11 cellular contexts compared by ENCODE assay signal in the genomic region with DNA sequence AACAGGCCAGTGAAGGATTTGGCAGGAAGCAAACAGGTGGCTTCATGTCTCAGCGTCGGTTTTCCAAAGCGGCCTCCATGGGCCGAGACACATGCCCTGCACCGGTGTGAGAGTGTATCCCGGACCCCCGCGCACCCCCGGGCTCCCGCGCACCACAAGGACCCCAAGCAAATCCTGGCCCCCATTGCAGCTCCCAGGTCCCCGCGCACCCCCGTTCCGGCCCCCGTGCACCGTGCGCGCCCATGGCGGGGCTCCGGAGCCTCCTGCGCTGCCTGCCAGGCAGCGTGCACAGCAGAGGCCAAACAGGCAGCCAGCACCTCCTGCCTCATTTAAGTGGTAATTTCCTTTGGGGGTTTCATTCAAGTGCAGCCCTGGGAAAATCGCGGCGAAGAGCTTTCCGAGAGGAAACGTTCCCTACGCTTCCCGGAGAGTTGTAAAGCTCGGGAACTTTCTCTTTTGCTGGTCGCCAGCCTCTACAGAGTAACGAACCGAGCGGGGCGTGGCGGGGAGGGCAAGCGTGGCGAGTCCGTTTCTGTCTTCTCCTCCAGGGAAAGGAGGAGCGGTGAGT.
DNase-seq lines count a peak whose midpoint lies in the region; ATAC-seq and TF ChIP-seq lines count a peak whose summit lies in the region.
"Had no signal": no experiment of that assay in that cellular context is flagged by ENCODE, and none has a peak within 500 bp of the region (broad histone marks: within the 10 kb centered on the region; RNA-seq: fewer than 3 reads in every experiment).

No MANE protein-coding gene starts in this region.

- peak; percentile 24 for TF ChIP-seq CTCF in endodermal cell (conservative IDR thresholded peaks at IDR 0.05)

- ATAC-seq in HG03432 (IDR thresholded peaks at IDR 0.05; ENCODE audit: unreplicated experiment): no peak
- ATAC-seq in HG03565 (IDR thresholded peaks at IDR 0.05; ENCODE audit: unreplicated experiment): no peak

- no peaks in the 10 kb centered on the region for H3K9me3 Mint-ChIP-seq in activated CD4-positive, alpha-beta T cell treated with anti-CD3 and anti-CD28 coated beads, Interleukin-2, amount 10 ng/mL, durations not matched to agents 7 days and 5 days
- H3K9me3 Mint-ChIP-seq in endodermal cell: no peaks in the 10 kb centered on the region
- H3K9me3 Mint-ChIP-seq: IgD-negative memory B cell had no signal

- H3K36me3 ChIP-seq in endodermal cell (ENCODE audit: control insufficient read depth, insufficient read depth, low read length) (no peaks in the 10 kb centered on the region), thymus (ENCODE audit: control insufficient read depth, insufficient read depth) (no peaks in the 10 kb centered on the region)

- WGBS in endodermal cell (ENCODE audit: insufficient coverage in 1 of 2, insufficient read length in 1 of 2), 2 experiments: 47 to 75% methylated on average over 11 to 41 of the region's 41 CpGs
- WGBS in thymus: 15% methylated on average over 41 of the region's 41 CpGs

- H3K27ac ChIP-seq in endodermal cell (ENCODE audit: low read depth, low read length): no peak overlapping the region
- no peak overlapping the region for H3K27ac ChIP-seq in thymus (ENCODE audit: low read depth)
- H3K27ac ChIP-seq: C4-2B had no signal

- H3K4me3 Mint-ChIP-seq in activated CD4-positive, alpha-beta T cell treated with anti-CD3 and anti-CD28 coated beads, Interleukin-2, amount 10 ng/mL, durations not matched to agents 7 days and 5 days: peak overlapping the region; percentile 53
- peak overlapping the region; percentile 59 for H3K4me3 Mint-ChIP-seq in endodermal cell

- H3K4me1 Mint-ChIP-seq in activated CD4-positive, alpha-beta T cell treated with anti-CD3 and anti-CD28 coated beads, Interleukin-2, amount 10 ng/mL, durations not matched to agents 7 days and 5 days: peaks cover 13% of the 10 kb centered on the region
- H3K4me1 Mint-ChIP-seq in endodermal cell: peaks cover 10% of the 10 kb centered on the region

- peaks cover 4% of the 10 kb centered on the region for H3K27me3 Mint-ChIP-seq in activated CD4-positive, alpha-beta T cell treated with anti-CD3 and anti-CD28 coated beads, Interleukin-2, amount 10 ng/mL, durations not matched to agents 7 days and 5 days
- peaks cover 38% of the 10 kb centered on the region for H3K27me3 Mint-ChIP-seq in endodermal cell (ENCODE audit: insufficient read depth)

- no peak for DNase-seq in activated CD4-positive, alpha-beta T cell treated with anti-CD3 and anti-CD28 coated beads, Interleukin-2, amount 10 ng/mL, durations not matched to agents 7 days and 5 days
- DNase-seq in activated CD4-positive, alpha-beta T cell treated with anti-CD3 and anti-CD28 coated beads, Interleukin-2, amount 50 U/mL, for 1 hour: no peak
- DNase-seq in endodermal cell (peak; percentile 81), lung microvascular endothelial cell (ENCODE audit: low read depth in 2 of 2) (peak; percentile 61 to 74), cerebellum (ENCODE audit: low spot score) (no peak)
- DNase-seq: activated gamma-delta T cell treated with Interleukin-2 at 50 U/mL for 16 hours had no signal

- H3K9me3 ChIP-seq in endodermal cell (ENCODE audit: control insufficient read depth, low read length): no peaks in the 10 kb centered on the region
- no peaks in the 10 kb centered on the region for H3K9me3 ChIP-seq in thymus (ENCODE audit: control insufficient read depth)

- POLR2A ChIA-PET in activated CD4-positive, alpha-beta T cell treated with anti-CD3 and anti-CD28 coated beads, Interleukin-2, amount 10 ng/mL, durations not matched to agents 7 days and 5 days (lab: Charles Lee): no interaction called here

- peak overlapping the region; percentile 16 for H3K27ac Mint-ChIP-seq in activated CD4-positive, alpha-beta T cell treated with anti-CD3 and anti-CD28 coated beads, Interleukin-2, amount 10 ng/mL, durations not matched to agents 7 days and 5 days
- H3K27ac Mint-ChIP-seq in endodermal cell: no peak overlapping the region
- H3K27ac Mint-ChIP-seq: IgD-negative memory B cell had no signal

- no peak overlapping the region for H3K4me3 ChIP-seq in endodermal cell (ENCODE audit: low read length)
- H3K4me3 ChIP-seq in thymus (ENCODE audit: low read length): peak overlapping the region; percentile 39

- peaks cover 9% of the 10 kb centered on the region for H3K27me3 ChIP-seq in endodermal cell (ENCODE audit: control insufficient read depth, insufficient read depth, low read length, poor library complexity, severe bottlenecking)
- no peaks in the 10 kb centered on the region for H3K27me3 ChIP-seq in thymus (ENCODE audit: control insufficient read depth, insufficient read depth)

- CTCF ChIA-PET in activated CD4-positive, alpha-beta T cell treated with anti-CD3 and anti-CD28 coated beads, Interleukin-2, amount 10 ng/mL, durations not matched to agents 7 days and 5 days (lab: Charles Lee): no interaction called here

- no peaks in the 10 kb centered on the region for H3K4me1 ChIP-seq in endodermal cell (ENCODE audit: control insufficient read depth, insufficient read depth, low read length)
- H3K4me1 ChIP-seq in thymus (ENCODE audit: control insufficient read depth, insufficient read depth, low read length): no peaks in the 10 kb centered on the region

- H3K9ac ChIP-seq in endodermal cell (ENCODE audit: extremely low read depth, low read length, poor library complexity, severe bottlenecking): no peak overlapping the region

- H3K36me3 Mint-ChIP-seq in activated CD4-positive, alpha-beta T cell treated with anti-CD3 and anti-CD28 coated beads, Interleukin-2, amount 10 ng/mL, durations not matched to agents 7 days and 5 days (ENCODE audit: low read depth): no peaks in the 10 kb centered on the region
- no peaks in the 10 kb centered on the region for H3K36me3 Mint-ChIP-seq in endodermal cell (ENCODE audit: low read depth)
- H3K36me3 Mint-ChIP-seq: IgD-negative memory B cell had no signal

Comparison
In these comparisons a context has a peak if more than half of its experiments do, and no peak if none do; other contexts are left out.
1. DNase-seq: peak in endodermal cell (single experiment) and lung microvascular endothelial cell (2 of 2); none in activated CD4-positive, alpha-beta T cell treated with anti-CD3 and anti-CD28 coated beads, Interleukin-2, amount 10 ng/mL, durations not matched to agents 7 days and 5 days (single experiment), activated CD4-positive, alpha-beta T cell treated with anti-CD3 and anti-CD28 coated beads, Interleukin-2, amount 50 U/mL, for 1 hour (single experiment) and cerebellum (single experiment).